ENCODE assay signal across 5 cellular contexts in genomic region chr17:18638357-18638756, GRCh38. TPM values are rescaled to one million over a fixed set of nuclear protein-coding genes. Genes with fewer than 3 reads are reported as not detected.
"Had no signal": no experiment of that assay in that cellular context is flagged by ENCODE, and none has a peak within 500 bp of the region (broad histone marks: within the 10 kb centered on the region; RNA-seq: fewer than 3 reads in every experiment).

No MANE protein-coding gene starts in this region.

RNA-seq across cellular contexts. Expression of gene TBC1D28, which starts 5.8 kb away (rescaled TPM):
- total RNA-seq: GM23338, H1, HepG2, HT-29 had no signal
- polyA plus RNA-seq: GM23338, H1, IgD-negative memory B cell had no signal
